1 cellular context compared by ENCODE assay signal in the genomic region with DNA sequence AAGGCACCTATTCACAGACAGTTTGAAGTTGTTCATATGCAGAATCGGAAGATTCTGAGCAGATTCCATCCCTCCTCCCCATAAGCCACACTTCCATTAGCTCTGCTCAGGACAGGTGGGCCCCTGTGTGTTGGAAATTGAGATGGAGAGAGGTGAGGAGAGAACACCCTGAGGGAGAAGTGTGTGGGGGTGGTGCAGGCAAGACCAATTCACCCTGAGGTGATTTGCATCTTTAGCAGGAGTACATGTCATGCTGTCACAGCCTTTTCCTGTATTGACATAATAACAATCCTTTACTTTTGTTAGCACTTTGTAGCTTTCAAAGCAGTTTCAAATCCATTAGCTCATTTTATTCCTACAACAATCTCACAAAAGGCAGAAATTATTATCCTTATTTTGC.
TF ChIP-seq lines count a peak whose summit lies in the region.

No MANE protein-coding gene starts in this region.

TF ChIP-seq in WTC11, 78 proteins besides CTCF, POLR2A, EP300 and RAD21 (continued from another document):
- TF ChIP-seq ZNF317 (CRISPR knock-in tag; IDR thresholded peaks at IDR 0.05; ENCODE audit: borderline replicate concordance, low read depth): no peak
TF ChIP-seq in WTC11: peak in this region for 0.
